In the genomic region with DNA sequence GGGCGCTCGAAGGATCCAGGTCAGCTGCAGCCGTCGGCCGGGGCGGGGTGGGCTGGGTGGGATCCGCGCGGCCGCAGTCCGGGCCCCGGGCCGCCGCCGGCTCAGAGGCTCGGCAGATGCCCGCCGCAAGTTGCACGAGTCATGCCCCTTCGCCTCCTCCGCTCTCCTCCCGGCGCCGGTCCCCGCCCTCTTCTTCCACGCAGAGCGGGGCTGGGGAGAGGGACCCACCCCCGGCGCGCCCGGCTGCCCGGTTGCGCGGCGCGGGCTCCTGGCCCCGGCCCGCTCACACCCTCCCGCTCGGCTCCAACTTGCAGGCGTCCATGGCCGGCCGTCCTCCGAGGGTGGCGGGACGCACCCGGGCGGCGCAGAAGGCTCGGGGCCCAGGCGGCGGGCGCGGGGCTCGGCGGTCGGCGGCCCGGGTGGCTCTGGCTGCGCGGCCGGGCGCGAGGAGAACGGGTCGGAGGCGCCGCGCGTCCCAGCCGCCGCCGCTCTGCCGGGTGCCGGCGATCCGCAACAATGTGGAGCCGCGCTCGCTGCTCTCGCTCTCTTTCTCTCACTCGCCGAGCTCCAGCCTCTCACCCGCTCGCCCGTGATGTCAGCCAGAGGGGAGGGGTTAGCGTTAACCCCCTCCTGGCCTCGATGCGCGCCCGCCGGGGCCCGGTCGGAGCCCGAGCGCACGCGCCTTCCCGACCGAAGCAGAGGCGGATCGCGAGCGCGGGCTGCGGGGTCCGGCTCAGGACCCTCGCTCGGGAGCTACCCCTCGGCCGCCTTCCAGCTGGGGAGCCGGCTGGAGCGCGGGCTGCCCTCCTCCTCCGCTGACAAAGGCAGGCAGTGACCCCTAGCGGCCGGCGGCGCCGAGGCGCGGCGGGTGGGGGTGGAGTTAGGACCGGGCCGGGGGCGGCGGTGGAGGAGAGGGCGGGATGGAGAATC, we compare ENCODE assay signal across 8 cellular contexts. TPM values are rescaled to one million over a fixed set of nuclear protein-coding genes. Genes with fewer than 3 reads are reported as not detected.
DNase-seq lines count a peak whose midpoint lies in the region; ATAC-seq and TF ChIP-seq lines count a peak whose summit lies in the region.

A gene with protein sequence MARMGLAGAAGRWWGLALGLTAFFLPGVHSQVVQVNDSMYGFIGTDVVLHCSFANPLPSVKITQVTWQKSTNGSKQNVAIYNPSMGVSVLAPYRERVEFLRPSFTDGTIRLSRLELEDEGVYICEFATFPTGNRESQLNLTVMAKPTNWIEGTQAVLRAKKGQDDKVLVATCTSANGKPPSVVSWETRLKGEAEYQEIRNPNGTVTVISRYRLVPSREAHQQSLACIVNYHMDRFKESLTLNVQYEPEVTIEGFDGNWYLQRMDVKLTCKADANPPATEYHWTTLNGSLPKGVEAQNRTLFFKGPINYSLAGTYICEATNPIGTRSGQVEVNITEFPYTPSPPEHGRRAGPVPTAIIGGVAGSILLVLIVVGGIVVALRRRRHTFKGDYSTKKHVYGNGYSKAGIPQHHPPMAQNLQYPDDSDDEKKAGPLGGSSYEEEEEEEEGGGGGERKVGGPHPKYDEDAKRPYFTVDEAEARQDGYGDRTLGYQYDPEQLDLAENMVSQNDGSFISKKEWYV (minus strand): TSS at position 550 of the 930 bp plus-strand sequence. CDS start 647 bp downstream, outside the sequence.

- CTCF ChIA-PET in Panc1 (lab: Charles Lee), result interaction anchor here (0.6 to 1.7 kb wide), 14 partner anchors 8 to 380 kb away, joined by 3 to 8 read pairs (median 3); no protein-coding TSS in a partner anchor

- under 1% methylated on average over 126 of the region's 128 CpGs for WGBS in HUES64

- intact Hi-C loops in Panc1 (cut with micrococcal nuclease; ENCODE audit: unreplicated experiment), result loop anchor here (2.0 to 10.0 kb wide), 3 partner anchors 60 to 376 kb away; no protein-coding TSS in a partner anchor
- intact Hi-C loops in activated T-helper 1 cell treated with anti-CD3 and anti-CD28 coated beads, Interleukin-12 subunit alpha, Interleukin-12 subunit beta, Interleukin-2, Interleukin-4 antibody, amounts not matched to agents 30 ng/mL and 10 ng/mL and 1 ng/mL, durations not matched to agents 14 hours and 24 hours and 36 hours (cut with micrococcal nuclease), result loop anchor here (1.0 to 10.0 kb wide), 7 partner anchors 63 to 608 kb away; a partner anchor contains a TSS

- peaks cover 30% of the 10 kb centered on the region for H3K4me1 ChIP-seq in HUES64 (ENCODE audit: insufficient read depth, low read length)
- peaks cover 15% of the 10 kb centered on the region for H3K4me1 ChIP-seq in Panc1 (ENCODE audit: control insufficient read depth, insufficient read depth, low read length)

- H3K9me3 Mint-ChIP-seq in activated T-helper 1 cell treated with anti-CD3 and anti-CD28 coated beads, Interleukin-12 subunit alpha, Interleukin-12 subunit beta, Interleukin-2, Interleukin-4 antibody, amounts not matched to agents 30 ng/mL and 10 ng/mL and 1 ng/mL, durations not matched to agents 14 hours and 24 hours and 36 hours, result no peaks in the 10 kb centered on the region
- H3K9me3 Mint-ChIP-seq in naive thymus-derived CD8-positive, alpha-beta T cell, result no peaks in the 10 kb centered on the region
- no peaks in the 10 kb centered on the region for H3K9me3 Mint-ChIP-seq in stimulated activated memory B cell treated with anti-CD40 and anti-IgM and Interleukin-4, amounts not matched to agents 10 μg/mL and 1 μg/mL and 100 μg/mL, for 72 hours

- H3K4me3 Mint-ChIP-seq in activated T-helper 1 cell treated with anti-CD3 and anti-CD28 coated beads, Interleukin-12 subunit alpha, Interleukin-12 subunit beta, Interleukin-2, Interleukin-4 antibody, amounts not matched to agents 30 ng/mL and 10 ng/mL and 1 ng/mL, durations not matched to agents 14 hours and 24 hours and 36 hours, result peak within 1 kb of the TSS; percentile 88
- peak within 1 kb of the TSS; percentile 89 to 97 (median 94) for H3K4me3 Mint-ChIP-seq in naive thymus-derived CD8-positive, alpha-beta T cell
- peak within 1 kb of the TSS; percentile 87 for H3K4me3 Mint-ChIP-seq in stimulated activated memory B cell treated with anti-CD40 and anti-IgM and Interleukin-4, amounts not matched to agents 10 μg/mL and 1 μg/mL and 100 μg/mL, for 72 hours

- H3K36me3 ChIP-seq in HUES64 (ENCODE audit: insufficient read depth, low read length) (no peaks in the 10 kb centered on the region), Panc1 (ENCODE audit: control insufficient read depth, insufficient read depth, low read length) (no peaks in the 10 kb centered on the region; the same call in 1 of the 2 replicates)

- TF ChIP-seq CTCF in Panc1 (IDR thresholded peaks at IDR 0.05), result peak; percentile 100

- peak; percentile 70 for DNase-seq in DMS53 treated with DMSO at 0.1 percent for 48 hours (lab: John Stamatoyannopoulos, UW; ENCODE audit: unreplicated experiment)
- peak; percentile 39 for DNase-seq in Panc1 (ENCODE audit: low read depth, low spot score)
- DNase-seq in activated T-helper 1 cell treated with anti-CD3 and anti-CD28 coated beads, Interleukin-12 subunit alpha, Interleukin-12 subunit beta, Interleukin-2, Interleukin-4 antibody, amounts not matched to agents 30 ng/mL and 10 ng/mL and 1 ng/mL, durations not matched to agents 14 hours and 24 hours and 36 hours (ENCODE audit: low spot score), result peak; percentile 78
- DNase-seq in fibroblast of gingiva (ENCODE audit: low read depth), result peak; percentile 79
- DNase-seq in naive thymus-derived CD8-positive, alpha-beta T cell, result peak; percentile 71 to 90 (median 82)

- peak within 1 kb of the TSS; percentile 95 for H3K4me3 ChIP-seq in HUES64 (ENCODE audit: low read length)
- peak within 1 kb of the TSS; percentile 51 to 65 for H3K4me3 ChIP-seq in Panc1 (ENCODE audit: low read depth in 2 of 2, low read length in 2 of 2)

- H3K27ac ChIP-seq in HUES64 (ENCODE audit: low read depth, low read length), result peak within 1 kb of the TSS; percentile 75; the same call in 1 of the 2 replicates
- peak within 1 kb of the TSS; percentile 71 for H3K27ac ChIP-seq in Panc1 (ENCODE audit: low read length)

- H3K36me3 Mint-ChIP-seq in activated T-helper 1 cell treated with anti-CD3 and anti-CD28 coated beads, Interleukin-12 subunit alpha, Interleukin-12 subunit beta, Interleukin-2, Interleukin-4 antibody, amounts not matched to agents 30 ng/mL and 10 ng/mL and 1 ng/mL, durations not matched to agents 14 hours and 24 hours and 36 hours (ENCODE audit: low read depth), result no peaks in the 10 kb centered on the region
- no peaks in the 10 kb centered on the region for H3K36me3 Mint-ChIP-seq in naive thymus-derived CD8-positive, alpha-beta T cell
- no peaks in the 10 kb centered on the region for H3K36me3 Mint-ChIP-seq in stimulated activated memory B cell treated with anti-CD40 and anti-IgM and Interleukin-4, amounts not matched to agents 10 μg/mL and 1 μg/mL and 100 μg/mL, for 72 hours

- peaks cover 60% of the 10 kb centered on the region for H3K27me3 Mint-ChIP-seq in activated T-helper 1 cell treated with anti-CD3 and anti-CD28 coated beads, Interleukin-12 subunit alpha, Interleukin-12 subunit beta, Interleukin-2, Interleukin-4 antibody, amounts not matched to agents 30 ng/mL and 10 ng/mL and 1 ng/mL, durations not matched to agents 14 hours and 24 hours and 36 hours (ENCODE audit: insufficient read depth)
- peaks cover 4 to 20% (median 16%) of the 10 kb centered on the region in 5 donors for H3K27me3 Mint-ChIP-seq in naive thymus-derived CD8-positive, alpha-beta T cell
- peaks cover 46% of the 10 kb centered on the region for H3K27me3 Mint-ChIP-seq in stimulated activated memory B cell treated with anti-CD40 and anti-IgM and Interleukin-4, amounts not matched to agents 10 μg/mL and 1 μg/mL and 100 μg/mL, for 72 hours

- H3K9me3 ChIP-seq in HUES64 (ENCODE audit: insufficient read depth, low read depth, low read length), result no peaks in the 10 kb centered on the region
- no peaks in the 10 kb centered on the region for H3K9me3 ChIP-seq in Panc1 (ENCODE audit: control insufficient read depth, insufficient read depth, low read depth, low read length)

- in situ Hi-C loops in Panc1 (cut with HindIII; ENCODE audit: low pct_unique_long_range_greater_than_20kb, low sequenced_read_pairs), result no loop called here

- H3K9ac ChIP-seq in HUES64 (ENCODE audit: low read depth, low read length), result peak within 1 kb of the TSS; percentile 72

- no TSS peak for BruUV-seq in Panc1 (replicated peaks; lab: Mats Ljungman, UMichigan)

- no peaks in the 10 kb centered on the region for H3K4me1 Mint-ChIP-seq in activated T-helper 1 cell treated with anti-CD3 and anti-CD28 coated beads, Interleukin-12 subunit alpha, Interleukin-12 subunit beta, Interleukin-2, Interleukin-4 antibody, amounts not matched to agents 30 ng/mL and 10 ng/mL and 1 ng/mL, durations not matched to agents 14 hours and 24 hours and 36 hours (ENCODE audit: low read depth)
- peaks cover 6 to 24% (median 10%) of the 10 kb centered on the region in 4 donors for H3K4me1 Mint-ChIP-seq in naive thymus-derived CD8-positive, alpha-beta T cell
- peaks cover 39% of the 10 kb centered on the region for H3K4me1 Mint-ChIP-seq in stimulated activated memory B cell treated with anti-CD40 and anti-IgM and Interleukin-4, amounts not matched to agents 10 μg/mL and 1 μg/mL and 100 μg/mL, for 72 hours

- ATAC-seq in GM21447 (IDR thresholded peaks at IDR 0.05; ENCODE audit: unreplicated experiment), result peak; percentile 75
- ATAC-seq in Panc1, result peak; percentile 96
- peak; percentile 85 to 89 for ATAC-seq in naive thymus-derived CD8-positive, alpha-beta T cell
- ATAC-seq in stimulated activated memory B cell treated with anti-CD40 and anti-IgM and Interleukin-4, amounts not matched to agents 10 μg/mL and 1 μg/mL and 100 μg/mL, for 72 hours, result peak; percentile 94

- H3K27me3 ChIP-seq in HUES64 (ENCODE audit: insufficient read depth, low read length) (peaks cover 8% of the 10 kb centered on the region; the same call in 1 of the 2 replicates), Panc1 (ENCODE audit: control insufficient read depth, insufficient read depth, low read length) (peaks cover 6% of the 10 kb centered on the region)

- POLR2A ChIA-PET in Panc1 (lab: Charles Lee), result interaction anchor here (1.4 kb wide), 1 partner anchor 8 kb away, joined by 4 read pairs; no protein-coding TSS in a partner anchor
- POLR2A ChIA-PET in naive thymus-derived CD8-positive, alpha-beta T cell (lab: Charles Lee), result interaction anchor here (0.8 to 1.4 kb wide), 2 partner anchors 11 to 20 kb away, joined by 3 to 4 read pairs; no protein-coding TSS in a partner anchor

- H3K27ac Mint-ChIP-seq in activated T-helper 1 cell treated with anti-CD3 and anti-CD28 coated beads, Interleukin-12 subunit alpha, Interleukin-12 subunit beta, Interleukin-2, Interleukin-4 antibody, amounts not matched to agents 30 ng/mL and 10 ng/mL and 1 ng/mL, durations not matched to agents 14 hours and 24 hours and 36 hours, result peak within 1 kb of the TSS; percentile 79
- H3K27ac Mint-ChIP-seq in naive thymus-derived CD8-positive, alpha-beta T cell, result peak within 1 kb of the TSS in 9 of 10 donors; percentile 61 to 92 (median 89)
- H3K27ac Mint-ChIP-seq in stimulated activated memory B cell treated with anti-CD40 and anti-IgM and Interleukin-4, amounts not matched to agents 10 μg/mL and 1 μg/mL and 100 μg/mL, for 72 hours, result peak within 1 kb of the TSS; percentile 43

RNA-seq across cellular contexts. Expression of the gene that starts here (rescaled TPM):
- 54.9 TPM for polyA plus RNA-seq in HUES64 (2013, experiment 1 of 2)
- 46.5 TPM for polyA plus RNA-seq in HUES64 (2013, experiment 2 of 2)
- total RNA-seq in Panc1 (2021; ENCODE audit: unreplicated experiment), result 14.6 TPM
- 12.0 TPM for polyA plus RNA-seq in Panc1 (2012; ENCODE audit: insufficient read length)
- 4.5 and 5.4 TPM in 2 replicates for total RNA-seq in activated T-helper 1 cell treated with anti-CD3 and anti-CD28 coated beads, Interleukin-12 subunit alpha, Interleukin-12 subunit beta, Interleukin-2, Interleukin-4 antibody, amounts not matched to agents 30 ng/mL and 10 ng/mL and 1 ng/mL, durations not matched to agents 14 hours and 24 hours and 36 hours
- total RNA-seq in naive thymus-derived CD8-positive, alpha-beta T cell, result 1 to 10 TPM; 2.5 to 2.8 TPM
- polyA plus RNA-seq in naive thymus-derived CD8-positive, alpha-beta T cell, result under 1 TPM in 2 of 3 donors, not detected in 1; 0.48 to 0.94 TPM

Comparison
In these comparisons a context has a peak if more than half of its experiments do, and no peak if none do; other contexts are left out.
1. Peak in every context shown above with its lines: DNase-seq, ATAC-seq, H3K4me3 ChIP-seq and H3K27ac ChIP-seq.